1 cellular context compared by ENCODE assay signal in genomic region chr2:236563953-236564352, GRCh38.
TF ChIP-seq lines count a peak whose summit lies in the region.

No MANE protein-coding gene starts in this region.

TF ChIP-seq in K562, 482 proteins besides CTCF, POLR2A, EP300 and RAD21:
- TF ChIP-seq TCFL5 (CRISPR knock-in tag; conservative IDR thresholded peaks at IDR 0.05) (no peak), NFYB (IDR thresholded peaks at IDR 0.05; ENCODE audit: extremely low read depth, insufficient read length) (peak; percentile 7), PCBP1 (IDR thresholded peaks at IDR 0.05; ENCODE audit: low read depth, low read length, poor library complexity, severe bottlenecking) (no peak)
